In genomic region chr5:134492568-134492967, GRCh38 we compare ENCODE assay signal across 19 cellular contexts.
"Had no signal": no experiment of that assay in that cellular context is flagged by ENCODE, and none has a peak within 500 bp of the region (broad histone marks: within the 10 kb centered on the region; RNA-seq: fewer than 3 reads in every experiment).

No MANE protein-coding gene starts in this region.

- H3K27ac ChIP-seq: dorsolateral prefrontal cortex, psoas muscle, spleen, suprapubic skin, thyroid gland had no signal

- DNase-seq: cortex of kidney; dorsolateral prefrontal cortex; effector CD8-positive, alpha-beta T cell; foreskin melanocyte; hippocampal formation; kidney glomerular epithelial cell; mammary epithelial cell; naive thymus-derived CD4-positive, alpha-beta T cell; nephron progenitor cell; psoas muscle; retina; stimulated activated CD4-positive, alpha-beta T cell treated with anti-CD3 and anti-CD28 coated beads, Interleukin-15, amount 100 ng/mL, for 24 hours; stimulated activated CD4-positive, alpha-beta T cell treated with anti-CD3 and anti-CD28 coated beads, Interleukin-2, amount 100 ng/mL, for 24 hours; stimulated activated naive CD4-positive, alpha-beta T cell; thyroid gland had no signal

- H3K36me3 ChIP-seq: spleen, suprapubic skin, thyroid gland had no signal

- ATAC-seq: naive thymus-derived CD4-positive, alpha-beta T cell; sciatic nerve had no signal

- H3K4me3 ChIP-seq: dorsolateral prefrontal cortex, psoas muscle, spleen, suprapubic skin, thyroid gland had no signal

- H3K9me3 ChIP-seq: psoas muscle, spleen, suprapubic skin, thyroid gland had no signal

- H3K4me1 ChIP-seq: psoas muscle, spleen, suprapubic skin, thyroid gland had no signal

- FAIRE-seq: urothelium cell line had no signal

- H3K27me3 ChIP-seq: dorsolateral prefrontal cortex, spleen, suprapubic skin, thyroid gland had no signal
